9 cellular contexts compared by ENCODE assay signal in the genomic region with DNA sequence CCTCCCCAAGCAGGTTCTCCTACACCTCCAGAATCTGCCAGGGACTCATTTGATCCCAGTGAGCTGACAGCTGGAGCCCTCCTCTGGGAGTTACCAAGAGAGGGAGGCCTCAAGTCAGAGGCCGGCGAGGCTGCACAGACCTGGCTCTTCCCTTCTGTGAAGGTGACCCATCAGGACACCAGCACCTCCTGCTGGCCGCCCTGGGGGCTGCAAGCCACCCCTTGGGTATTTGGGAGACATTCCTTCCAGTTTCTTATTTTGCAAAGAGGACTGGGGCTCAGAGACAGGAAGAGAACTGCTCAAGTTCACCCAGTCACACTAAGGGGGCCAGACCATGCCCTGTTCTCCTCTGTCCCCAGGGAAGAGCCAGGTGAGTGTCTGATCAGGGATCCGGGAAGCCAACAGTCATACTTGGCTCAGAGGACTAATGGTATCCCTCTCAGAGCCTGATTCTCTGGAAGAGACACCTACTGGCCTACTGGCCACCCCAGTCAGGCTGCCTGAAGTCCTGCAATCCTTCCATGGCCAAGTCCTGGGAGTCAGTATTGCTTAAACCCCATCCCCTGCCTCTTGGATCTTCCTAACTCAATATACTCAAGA. TPM values are rescaled to one million over a fixed set of nuclear protein-coding genes. Genes with fewer than 3 reads are reported as not detected.
DNase-seq lines count a peak whose midpoint lies in the region; ATAC-seq and TF ChIP-seq lines count a peak whose summit lies in the region.
"Had no signal": no experiment of that assay in that cellular context is flagged by ENCODE, and none has a peak within 500 bp of the region (broad histone marks: within the 10 kb centered on the region; RNA-seq: fewer than 3 reads in every experiment).

No MANE protein-coding gene starts in this region.

- DNase-seq in AG10803 (ENCODE audit: low read depth) (no peak), H7 (peak; percentile 73), left lobe of liver (ENCODE audit: low spot score) (no peak), glomerular visceral epithelial cell (ENCODE audit: extremely low spot score) (no peak)
- DNase-seq in activated naive CD4-positive, alpha-beta T cell treated with anti-CD3 and anti-CD28 coated beads, Interleukin-2, amount 10 ng/mL, durations not matched to agents 7 days and 5 days, result peak; percentile 43

- H3K4me3 Mint-ChIP-seq in activated naive CD4-positive, alpha-beta T cell treated with anti-CD3 and anti-CD28 coated beads, Interleukin-2, amount 10 ng/mL, durations not matched to agents 7 days and 5 days, result no peak overlapping the region

- H3K4me1 Mint-ChIP-seq in activated naive CD4-positive, alpha-beta T cell treated with anti-CD3 and anti-CD28 coated beads, Interleukin-2, amount 10 ng/mL, durations not matched to agents 7 days and 5 days, result no peaks in the 10 kb centered on the region

- no peaks in the 10 kb centered on the region for H3K27me3 ChIP-seq in H7 (ENCODE audit: control insufficient read depth, insufficient read depth, low read length)

- ATAC-seq in left lobe of liver (peak; percentile 43), HG02852 (IDR thresholded peaks at IDR 0.05; ENCODE audit: unreplicated experiment) (no peak), GM21528 (IDR thresholded peaks at IDR 0.05; ENCODE audit: low FRiP score, unreplicated experiment) (no peak), GM21423 (IDR thresholded peaks at IDR 0.05; ENCODE audit: unreplicated experiment) (no peak)

- H3K36me3 Mint-ChIP-seq in activated naive CD4-positive, alpha-beta T cell treated with anti-CD3 and anti-CD28 coated beads, Interleukin-2, amount 10 ng/mL, durations not matched to agents 7 days and 5 days, result no peaks in the 10 kb centered on the region

- no peaks in the 10 kb centered on the region for H3K36me3 ChIP-seq in H7 (replicated peaks; ENCODE audit: control insufficient read depth, insufficient read depth, low read length)

- H3K4me3 ChIP-seq in AG10803 (ENCODE audit: low read length), result no peak overlapping the region
- no peak overlapping the region for H3K4me3 ChIP-seq in H7 (ENCODE audit: insufficient read depth, low read depth, low read length)

- TF ChIP-seq CTCF in AG10803 (conservative IDR thresholded peaks at IDR 0.05; ENCODE audit: low read length), result peak; percentile 20

- CTCF ChIA-PET in activated naive CD4-positive, alpha-beta T cell treated with anti-CD3 and anti-CD28 coated beads, Interleukin-2, amount 10 ng/mL, durations not matched to agents 7 days and 5 days (lab: Charles Lee), result no interaction called here

- no peak overlapping the region for H3K27ac Mint-ChIP-seq in activated naive CD4-positive, alpha-beta T cell treated with anti-CD3 and anti-CD28 coated beads, Interleukin-2, amount 10 ng/mL, durations not matched to agents 7 days and 5 days

- H3K9me3 Mint-ChIP-seq in activated naive CD4-positive, alpha-beta T cell treated with anti-CD3 and anti-CD28 coated beads, Interleukin-2, amount 10 ng/mL, durations not matched to agents 7 days and 5 days, result no peaks in the 10 kb centered on the region

- H3K27me3 Mint-ChIP-seq in activated naive CD4-positive, alpha-beta T cell treated with anti-CD3 and anti-CD28 coated beads, Interleukin-2, amount 10 ng/mL, durations not matched to agents 7 days and 5 days, result peaks cover 49% of the 10 kb centered on the region

RNA-seq across cellular contexts. Expression of gene RIC3, which starts 40.5 kb away (rescaled TPM):
- 5.9 and 10.1 TPM in 2 replicates for total RNA-seq in H7 (2014; rRNA removed; shearing (Covaris generic))
- 3.4 TPM for total RNA-seq in left lobe of liver
- total RNA-seq: LHCN-M2 had no signal

RNA-seq across cellular contexts. Expression of gene LMO1, which starts 54.4 kb away (rescaled TPM):
- total RNA-seq in H7 (2014; rRNA removed; shearing (Covaris generic)), result 0.22 and 0.94 TPM in 2 replicates
- total RNA-seq in left lobe of liver, result not detected
- total RNA-seq: LHCN-M2 had no signal

Comparison
In these comparisons a context has a peak if more than half of its experiments do, and no peak if none do; other contexts are left out.
1. DNase-seq: peak in H7 (single experiment) and activated naive CD4-positive, alpha-beta T cell treated with anti-CD3 and anti-CD28 coated beads, Interleukin-2, amount 10 ng/mL, durations not matched to agents 7 days and 5 days (single experiment); none in AG10803 (single experiment), left lobe of liver (single experiment) and glomerular visceral epithelial cell (single experiment).